ENCODE assay signal across 39 cellular contexts in the genomic region with DNA sequence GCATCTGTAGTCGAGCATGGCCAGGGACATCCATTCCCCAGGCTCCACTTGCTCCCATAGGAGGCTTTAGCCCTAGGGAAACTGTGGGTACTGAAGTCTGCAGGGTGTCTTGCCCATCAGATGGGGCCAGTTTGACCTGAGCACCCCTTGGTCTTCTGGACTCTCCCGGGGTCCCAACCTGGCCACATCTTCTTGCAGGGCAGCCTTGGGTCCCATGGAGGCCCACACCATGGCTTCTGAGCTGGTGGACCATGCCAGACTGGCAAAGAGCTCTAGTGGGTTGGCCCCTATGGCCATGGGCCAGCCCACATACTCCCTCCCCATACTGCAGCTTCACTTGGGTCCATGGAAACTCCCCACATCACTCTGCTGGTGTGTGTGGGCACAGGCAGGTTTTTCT.
"Had no signal": no experiment of that assay in that cellular context is flagged by ENCODE, and none has a peak within 500 bp of the region (broad histone marks: within the 10 kb centered on the region; RNA-seq: fewer than 3 reads in every experiment).

No MANE protein-coding gene starts in this region.

- H3K27me3 Mint-ChIP-seq: activated naive CD4-positive, alpha-beta T cell treated with anti-CD3 and anti-CD28 coated beads, Interleukin-2, amount 10 ng/mL, durations not matched to agents 7 days and 5 days; activated naive CD8-positive, alpha-beta T cell treated with anti-CD3 and anti-CD28 coated beads, Interleukin-2, amount 10 ng/mL, durations not matched to agents 7 days and 5 days had no signal

- H3K27ac Mint-ChIP-seq: activated naive CD4-positive, alpha-beta T cell treated with anti-CD3 and anti-CD28 coated beads for 36 hours; activated naive CD4-positive, alpha-beta T cell treated with anti-CD3 and anti-CD28 coated beads, Interleukin-2, amount 10 ng/mL, durations not matched to agents 7 days and 5 days; activated naive CD4-positive, alpha-beta T cell treated with anti-CD3 and anti-CD28 coated beads, Interleukin-2, amount 50 U/mL, for 24 hours; activated naive CD4-positive, alpha-beta T cell treated with anti-CD3 and anti-CD28 coated beads, Interleukin-2, amount 50 U/mL, for 72 hours; activated naive CD8-positive, alpha-beta T cell; activated naive CD8-positive, alpha-beta T cell treated with anti-CD3 and anti-CD28 coated beads for 36 hours; activated naive CD8-positive, alpha-beta T cell treated with anti-CD3 and anti-CD28 coated beads, Interleukin-2, amount 10 ng/mL, durations not matched to agents 7 days and 5 days; activated naive CD8-positive, alpha-beta T cell treated with anti-CD3 and anti-CD28 coated beads, Interleukin-2, amount 50 U/mL, for 24 hours; activated T-cell treated with anti-CD3 and anti-CD28 coated beads, Interleukin-2, amount 50 U/mL, for 24 hours; activated T-cell treated with anti-CD3 and anti-CD28 coated beads, Interleukin-2, amount 50 U/mL, for 72 hours; activated T-helper 1 cell treated with anti-CD3 and anti-CD28 coated beads, Interleukin-12 subunit alpha, Interleukin-12 subunit beta, Interleukin-2, Interleukin-4 antibody, amounts not matched to agents 30 ng/mL and 10 ng/mL and 1 ng/mL, durations not matched to agents 14 hours and 24 hours and 36 hours; activated T-helper 17 cell treated with anti-CD3 and anti-CD28 coated beads, Interleukin-2, amount 50 U/mL, for 72 hours; activated T-helper 2 cell treated with anti-CD3 and anti-CD28 coated beads, Interferon-gamma antibody, Interleukin-2, Interleukin-4, amounts not matched to agents 10 μg/mL and 5 μg/mL and 100 μg/mL, durations not matched to agents 14 hours and 24 hours and 36 hours; brain had no signal

- H3K9me3 ChIP-seq: adrenal gland, body of pancreas, breast epithelium had no signal

- H3K27me3 ChIP-seq: adrenal gland, ascending aorta, body of pancreas, brain microvascular endothelial cell, breast epithelium, cardiac muscle cell had no signal

- H3K9me3 Mint-ChIP-seq: activated naive CD4-positive, alpha-beta T cell treated with anti-CD3 and anti-CD28 coated beads for 36 hours; activated naive CD4-positive, alpha-beta T cell treated with anti-CD3 and anti-CD28 coated beads, Interleukin-2, amount 10 ng/mL, durations not matched to agents 7 days and 5 days; activated naive CD8-positive, alpha-beta T cell treated with anti-CD3 and anti-CD28 coated beads for 36 hours; activated naive CD8-positive, alpha-beta T cell treated with anti-CD3 and anti-CD28 coated beads, Interleukin-2, amount 10 ng/mL, durations not matched to agents 7 days and 5 days; activated T-cell treated with anti-CD3 and anti-CD28 coated beads, Interleukin-2, amount 50 U/mL, for 24 hours; activated T-cell treated with anti-CD3 and anti-CD28 coated beads, Interleukin-2, amount 50 U/mL, for 4 hours; activated T-helper 1 cell treated with anti-CD3 and anti-CD28 coated beads, Interleukin-12 subunit alpha, Interleukin-12 subunit beta, Interleukin-2, Interleukin-4 antibody, amounts not matched to agents 30 ng/mL and 10 ng/mL and 1 ng/mL, durations not matched to agents 14 hours and 24 hours and 36 hours; activated T-helper 2 cell treated with anti-CD3 and anti-CD28 coated beads, Interferon-gamma antibody, Interleukin-2, Interleukin-4, amounts not matched to agents 10 μg/mL and 5 μg/mL and 100 μg/mL, durations not matched to agents 14 hours and 24 hours and 36 hours had no signal

- H3K4me1 Mint-ChIP-seq: activated naive CD4-positive, alpha-beta T cell treated with anti-CD3 and anti-CD28 coated beads, Interleukin-2, amount 10 ng/mL, durations not matched to agents 7 days and 5 days; activated naive CD4-positive, alpha-beta T cell treated with anti-CD3 and anti-CD28 coated beads, Interleukin-2, amount 50 U/mL, for 24 hours; activated naive CD8-positive, alpha-beta T cell treated with anti-CD3 and anti-CD28 coated beads for 36 hours; activated naive CD8-positive, alpha-beta T cell treated with anti-CD3 and anti-CD28 coated beads, Interleukin-2, amount 10 ng/mL, durations not matched to agents 7 days and 5 days; activated naive CD8-positive, alpha-beta T cell treated with anti-CD3 and anti-CD28 coated beads, Interleukin-2, amount 50 U/mL, for 24 hours; activated T-helper 17 cell treated with anti-CD3 and anti-CD28 coated beads, Interleukin-2, amount 50 U/mL, for 72 hours; brain; central memory CD8-positive, alpha-beta T cell had no signal

- H3K27ac ChIP-seq: adrenal gland, ascending aorta, body of pancreas, brain microvascular endothelial cell, breast epithelium, cardiac muscle cell had no signal

- H3K4me1 ChIP-seq: adrenal gland, ascending aorta, body of pancreas, breast epithelium had no signal

- H3K36me3 ChIP-seq: adrenal gland, ascending aorta, brain microvascular endothelial cell, breast epithelium, cardiac muscle cell had no signal

- H3K36me3 Mint-ChIP-seq: activated naive CD4-positive, alpha-beta T cell treated with anti-CD3 and anti-CD28 coated beads, Interleukin-2, amount 10 ng/mL, durations not matched to agents 7 days and 5 days; activated naive CD4-positive, alpha-beta T cell treated with anti-CD3 and anti-CD28 coated beads, Interleukin-2, amount 50 U/mL, for 24 hours; activated naive CD4-positive, alpha-beta T cell treated with anti-CD3 and anti-CD28 coated beads, Interleukin-2, amount 50 U/mL, for 72 hours; activated naive CD8-positive, alpha-beta T cell; activated naive CD8-positive, alpha-beta T cell treated with anti-CD3 and anti-CD28 coated beads for 36 hours; activated naive CD8-positive, alpha-beta T cell treated with anti-CD3 and anti-CD28 coated beads, Interleukin-2, amount 10 ng/mL, durations not matched to agents 7 days and 5 days; brain had no signal

- ATAC-seq: activated naive CD4-positive, alpha-beta T cell treated with anti-CD3 and anti-CD28 coated beads, Interleukin-2, amount 50 U/mL, for 72 hours; activated naive CD8-positive, alpha-beta T cell treated with anti-CD3 and anti-CD28 coated beads, Interleukin-2, amount 50 U/mL, for 24 hours; activated T-cell treated with anti-CD3 and anti-CD28 coated beads, Interleukin-2, amount 50 U/mL, for 4 hours; activated T-cell treated with anti-CD3 and anti-CD28 coated beads, Interleukin-2, amount 50 U/mL, for 72 hours; activated T-helper 17 cell treated with anti-CD3 and anti-CD28 coated beads, Interleukin-2, amount 50 U/mL, for 72 hours; body of pancreas had no signal

- H3K4me3 Mint-ChIP-seq: activated naive CD4-positive, alpha-beta T cell treated with anti-CD3 and anti-CD28 coated beads for 36 hours; activated naive CD4-positive, alpha-beta T cell treated with anti-CD3 and anti-CD28 coated beads, Interleukin-2, amount 10 ng/mL, durations not matched to agents 7 days and 5 days; activated naive CD4-positive, alpha-beta T cell treated with anti-CD3 and anti-CD28 coated beads, Interleukin-2, amount 50 U/mL, for 24 hours; activated naive CD8-positive, alpha-beta T cell; activated naive CD8-positive, alpha-beta T cell treated with anti-CD3 and anti-CD28 coated beads for 36 hours; activated naive CD8-positive, alpha-beta T cell treated with anti-CD3 and anti-CD28 coated beads, Interleukin-2, amount 10 ng/mL, durations not matched to agents 7 days and 5 days; activated naive CD8-positive, alpha-beta T cell treated with anti-CD3 and anti-CD28 coated beads, Interleukin-2, amount 50 U/mL, for 24 hours; activated T-cell treated with anti-CD3 and anti-CD28 coated beads, Interleukin-2, amount 50 U/mL, for 24 hours; activated T-cell treated with anti-CD3 and anti-CD28 coated beads, Interleukin-2, amount 50 U/mL, for 4 hours; activated T-cell treated with anti-CD3 and anti-CD28 coated beads, Interleukin-2, amount 50 U/mL, for 72 hours; activated T-helper 1 cell treated with anti-CD3 and anti-CD28 coated beads, Interleukin-12 subunit alpha, Interleukin-12 subunit beta, Interleukin-2, Interleukin-4 antibody, amounts not matched to agents 30 ng/mL and 10 ng/mL and 1 ng/mL, durations not matched to agents 14 hours and 24 hours and 36 hours; activated T-helper 17 cell treated with anti-CD3 and anti-CD28 coated beads, Interleukin-2, amount 50 U/mL, for 72 hours; brain; central memory CD8-positive, alpha-beta T cell had no signal

- DNase-seq: activated effector memory CD4-positive, alpha-beta T cell treated with anti-CD3 and anti-CD28 coated beads, Interleukin-2, amount 50 U/mL, for 16 hours; activated effector memory CD4-positive, alpha-beta T cell treated with Interleukin-2 at 50 U/mL for 16 hours; activated gamma-delta T cell; activated gamma-delta T cell treated with Interleukin-2 at 50 U/mL for 16 hours; activated naive CD4-positive, alpha-beta T cell; activated naive CD4-positive, alpha-beta T cell treated with anti-CD3 and anti-CD28 coated beads for 36 hours; activated naive CD4-positive, alpha-beta T cell treated with anti-CD3 and anti-CD28 coated beads, Interleukin-2, amount 10 ng/mL, durations not matched to agents 7 days and 5 days; activated naive CD4-positive, alpha-beta T cell treated with anti-CD3 and anti-CD28 coated beads, Interleukin-2, amount 50 U/mL, for 16 hours; activated naive CD4-positive, alpha-beta T cell treated with Interleukin-2 at 50 U/mL for 16 hours; activated naive CD8-positive, alpha-beta T cell treated with anti-CD3 and anti-CD28 coated beads for 36 hours; activated naive CD8-positive, alpha-beta T cell treated with anti-CD3 and anti-CD28 coated beads, Interleukin-2, amount 10 ng/mL, durations not matched to agents 7 days and 5 days; activated naive CD8-positive, alpha-beta T cell treated with anti-CD3 and anti-CD28 coated beads, Interleukin-2, amount 50 U/mL, for 24 hours; activated T-cell treated with anti-CD3 and anti-CD28 coated beads for 4 hours; activated T-cell treated with anti-CD3 and anti-CD28 coated beads, Interleukin-2, amount 50 U/mL, for 1 hour; activated T-cell treated with anti-CD3 and anti-CD28 coated beads, Interleukin-2, amount 50 U/mL, for 24 hours; activated T-cell treated with anti-CD3 and anti-CD28 coated beads, Interleukin-2, amount 50 U/mL, for 4 hours; activated T-cell treated with anti-CD3 and anti-CD28 coated beads, Interleukin-2, amount 50 U/mL, for 48 hours; activated T-cell treated with anti-CD3 and anti-CD28 coated beads, Interleukin-2, amount 50 U/mL, for 72 hours; adrenal gland; amniotic stem cell; amygdala; anterior cingulate cortex; aorta; body of pancreas; brain microvascular endothelial cell; caudate nucleus; central memory CD4-positive, alpha-beta T cell; cerebellar nuclear complex had no signal

- H3K4me3 ChIP-seq: adrenal gland, ascending aorta, body of pancreas, breast epithelium, cardiac muscle cell had no signal
